ENCODE assay signal across 23 cellular contexts in genomic region chr2:177537241-177537640, GRCh38.
"Had no signal": no experiment of that assay in that cellular context is flagged by ENCODE, and none has a peak within 500 bp of the region (broad histone marks: within the 10 kb centered on the region; RNA-seq: fewer than 3 reads in every experiment).

No MANE protein-coding gene starts in this region.

- H3K4me3 ChIP-seq: esophagus squamous epithelium, lower lobe of right lung, right lobe of liver, smooth muscle cell, suprapubic skin, transverse colon, upper lobe of right lung, uterus had no signal

- ATAC-seq: left ventricle myocardium superior; lower lobe of right lung; natural killer cell; right lobe of liver; stimulated activated naive CD8-positive, alpha-beta T cell treated with anti-CD3 and anti-CD28 coated beads, Interleukin-15, amount 100 ng/mL, for 72 hours; upper lobe of right lung had no signal

- H3K36me3 ChIP-seq: right lobe of liver, suprapubic skin, transverse colon, uterus had no signal

- H3K9me3 ChIP-seq: esophagus squamous epithelium, lower lobe of right lung, neutrophil, right lobe of liver, suprapubic skin, transverse colon, upper lobe of right lung, uterus had no signal

- H2AFZ ChIP-seq: parathyroid adenoma had no signal

- H3K27ac ChIP-seq: esophagus squamous epithelium, lower lobe of right lung, neutrophil, parathyroid adenoma, right lobe of liver, suprapubic skin, transverse colon, upper lobe of right lung, uterus had no signal

- H3K9ac ChIP-seq: parathyroid adenoma had no signal

- H3K4me1 ChIP-seq: esophagus squamous epithelium, lower lobe of right lung, parathyroid adenoma, right lobe of liver, suprapubic skin, transverse colon, upper lobe of right lung, uterus had no signal

- H3K79me2 ChIP-seq: parathyroid adenoma had no signal

- DNase-seq: effector memory CD4-positive, alpha-beta T cell; erythroblast; esophagus squamous epithelium; foreskin melanocyte; left ventricle myocardium superior; lower lobe of right lung; natural killer cell; right lobe of liver; stimulated activated CD4-positive, alpha-beta T cell treated with anti-CD3 and anti-CD28 coated beads, Interleukin-12 subunit alpha, Interleukin-12 subunit beta, amount 100 ng/mL, for 4 hours; stimulated activated CD4-positive, alpha-beta T cell treated with anti-CD3 and anti-CD28 coated beads, Interleukin-1b, Interleukin-23, amount 100 ng/mL, for 48 hours; stimulated activated CD4-positive, alpha-beta T cell treated with anti-CD3 and anti-CD28 coated beads, Interleukin-4, amount 100 ng/mL, for 1 hour; stimulated activated CD8-positive, alpha-beta memory T cell treated with anti-CD3 and anti-CD28 coated beads, Interleukin-4, amount 100 ng/mL, for 48 hours; stimulated activated naive CD4-positive, alpha-beta T cell; stimulated activated naive CD8-positive, alpha-beta T cell treated with anti-CD3 and anti-CD28 coated beads, Interleukin-15, amount 100 ng/mL, for 72 hours; transverse colon; upper lobe of right lung; uterus had no signal

- FAIRE-seq: colon, endometrium had no signal

- H3K4me2 ChIP-seq: smooth muscle cell had no signal

- H3K27me3 ChIP-seq: esophagus squamous epithelium, neutrophil, right lobe of liver, suprapubic skin, transverse colon, upper lobe of right lung, uterus had no signal
